In the genomic region with DNA sequence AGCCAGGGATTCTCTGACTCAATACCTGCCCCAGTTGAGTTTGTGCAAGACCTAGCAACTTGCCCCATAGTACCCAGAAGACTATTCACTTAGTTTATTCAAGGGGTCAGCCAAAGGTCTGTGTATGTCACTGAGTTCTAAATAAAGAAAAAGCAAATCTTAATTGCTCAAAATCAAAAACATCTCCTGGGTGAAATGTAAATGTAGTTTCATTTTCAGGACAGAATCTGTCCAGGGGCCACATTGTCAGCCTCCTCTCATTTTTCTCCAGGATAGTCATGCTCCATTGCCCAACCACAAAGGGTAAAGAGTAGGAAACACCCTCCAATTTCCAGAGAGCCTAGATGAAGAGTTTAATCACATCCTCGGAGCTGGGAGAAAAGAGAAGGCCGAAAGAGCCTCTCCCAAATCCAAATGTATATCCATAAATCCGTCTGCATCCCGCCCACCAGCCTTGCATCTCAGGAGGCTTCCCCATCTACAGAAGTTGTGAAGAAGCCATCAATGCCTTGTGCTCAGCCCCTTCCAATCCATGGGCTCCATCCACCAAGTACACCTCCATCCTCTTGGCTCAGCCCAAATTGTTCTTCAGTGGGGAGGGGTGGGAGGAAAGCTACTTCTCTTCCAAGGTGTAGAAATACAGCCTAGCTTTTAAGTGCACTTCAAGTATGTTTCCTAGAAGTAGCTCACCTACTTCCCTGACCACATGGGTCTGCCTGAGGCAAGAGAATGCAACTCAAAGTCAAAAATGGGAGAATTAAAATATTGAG, we compare ENCODE assay signal across 10 cellular contexts. TPM values are rescaled to one million over a fixed set of nuclear protein-coding genes. Genes with fewer than 3 reads are reported as not detected.
DNase-seq lines count a peak whose midpoint lies in the region; ATAC-seq and FAIRE-seq lines count a peak whose summit lies in the region.
"Had no signal": no experiment of that assay in that cellular context is flagged by ENCODE, and none has a peak within 500 bp of the region (broad histone marks: within the 10 kb centered on the region; RNA-seq: fewer than 3 reads in every experiment).

No MANE protein-coding gene starts in this region.

- H3K27ac Mint-ChIP-seq in stimulated activated naive CD8-positive, alpha-beta T cell treated with anti-CD3 and anti-CD28 coated beads, Interleukin-15, Interleukin-2, amounts not matched to agents 100 ng/mL and 50 ng/mL, for 24 hours, result peak overlapping the region; percentile 59
- peak overlapping the region; percentile 95 for H3K27ac Mint-ChIP-seq in activated T-helper 17 cell treated with anti-CD3 and anti-CD28 coated beads, Interleukin-2, amount 50 U/mL, for 72 hours

- ATAC-seq in stimulated activated naive CD8-positive, alpha-beta T cell treated with anti-CD3 and anti-CD28 coated beads, Interleukin-15, Interleukin-2, amounts not matched to agents 100 U/mL and 50 U/mL, for 24 hours, result no peak
- ATAC-seq in activated T-helper 17 cell treated with anti-CD3 and anti-CD28 coated beads, Interleukin-2, amount 50 U/mL, for 72 hours (replicated peaks), result no peak

- no peak overlapping the region for H3K4me3 Mint-ChIP-seq in stimulated activated naive CD8-positive, alpha-beta T cell treated with anti-CD3 and anti-CD28 coated beads, Interleukin-15, Interleukin-2, amounts not matched to agents 100 ng/mL and 50 ng/mL, for 24 hours
- H3K4me3 Mint-ChIP-seq in activated T-helper 17 cell treated with anti-CD3 and anti-CD28 coated beads, Interleukin-2, amount 50 U/mL, for 72 hours, result peak overlapping the region; percentile 85

- no peaks in the 10 kb centered on the region for H3K27me3 Mint-ChIP-seq in stimulated activated naive CD8-positive, alpha-beta T cell treated with anti-CD3 and anti-CD28 coated beads, Interleukin-15, Interleukin-2, amounts not matched to agents 100 ng/mL and 50 ng/mL, for 24 hours
- H3K27me3 Mint-ChIP-seq in activated T-helper 17 cell treated with anti-CD3 and anti-CD28 coated beads, Interleukin-2, amount 50 U/mL, for 72 hours, result no peaks in the 10 kb centered on the region

- no peaks in the 10 kb centered on the region for H3K9me3 Mint-ChIP-seq in stimulated activated naive CD8-positive, alpha-beta T cell treated with anti-CD3 and anti-CD28 coated beads, Interleukin-15, Interleukin-2, amounts not matched to agents 100 ng/mL and 50 ng/mL, for 24 hours
- H3K9me3 Mint-ChIP-seq in activated T-helper 17 cell treated with anti-CD3 and anti-CD28 coated beads, Interleukin-2, amount 50 U/mL, for 72 hours, result no peaks in the 10 kb centered on the region

- H3K4me1 Mint-ChIP-seq in stimulated activated naive CD8-positive, alpha-beta T cell treated with anti-CD3 and anti-CD28 coated beads, Interleukin-15, Interleukin-2, amounts not matched to agents 100 ng/mL and 50 ng/mL, for 24 hours (ENCODE audit: low read depth), result peaks cover 75% of the 10 kb centered on the region
- peaks cover 82% of the 10 kb centered on the region for H3K4me1 Mint-ChIP-seq in activated T-helper 17 cell treated with anti-CD3 and anti-CD28 coated beads, Interleukin-2, amount 50 U/mL, for 72 hours

- DNase-seq in stimulated activated naive CD8-positive, alpha-beta T cell treated with anti-CD3 and anti-CD28 coated beads, Interleukin-15, Interleukin-2, amounts not matched to agents 100 U/mL and 50 U/mL, for 24 hours, result no peak
- DNase-seq in kidney glomerular epithelial cell (lab: John Stamatoyannopoulos, UW) (peak; percentile 43), OCI-M1 (lab: John Stamatoyannopoulos, UW) (no peak), NCI-H2227 treated with DMSO at 0.1 percent for 48 hours (lab: John Stamatoyannopoulos, UW) (no peak), SIG-M5 treated with dmso at 0.1 percent for 504 hours (lab: John Stamatoyannopoulos, UW; ENCODE audit: unreplicated experiment) (no peak), urothelium cell line (ENCODE audit: low spot score) (no peak)
- DNase-seq: activated naive CD4-positive, alpha-beta T cell treated with Interleukin-2 at 50 U/mL for 16 hours; NCI-H526 treated with DMSO at 0.1 percent for 48 hours had no signal

- no peaks in the 10 kb centered on the region for H3K36me3 Mint-ChIP-seq in stimulated activated naive CD8-positive, alpha-beta T cell treated with anti-CD3 and anti-CD28 coated beads, Interleukin-15, Interleukin-2, amounts not matched to agents 100 ng/mL and 50 ng/mL, for 24 hours (ENCODE audit: low read depth)
- H3K36me3 Mint-ChIP-seq in activated T-helper 17 cell treated with anti-CD3 and anti-CD28 coated beads, Interleukin-2, amount 50 U/mL, for 72 hours (ENCODE audit: low read depth), result peaks cover 84% of the 10 kb centered on the region

- no peak for FAIRE-seq in urothelium cell line (lab: Jason Lieb, UNC)

RNA-seq across cellular contexts. Expression of a gene that starts 26.9 kb away (rescaled TPM):
- total RNA-seq in activated T-helper 17 cell treated with anti-CD3 and anti-CD28 coated beads, Interleukin-2, amount 50 U/mL, for 72 hours, result 100 to 1,000 TPM in 1 of 2 donors, 10 to 100 TPM in 1; 71.2 to 145 TPM
